ENCODE assay signal across 31 cellular contexts in genomic region chr2:164953279-164953678, GRCh38. TPM values are rescaled to one million over a fixed set of nuclear protein-coding genes. Genes with fewer than 3 reads are reported as not detected.
"Had no signal": no experiment of that assay in that cellular context is flagged by ENCODE, and none has a peak within 500 bp of the region (broad histone marks: within the 10 kb centered on the region; RNA-seq: fewer than 3 reads in every experiment).

No MANE protein-coding gene starts in this region.

- ATAC-seq: activated T-helper 17 cell treated with anti-CD3 and anti-CD28 coated beads, Interleukin-2, amount 50 U/mL, for 72 hours; T-cell had no signal

- H3K4me3 ChIP-seq: Peyer's patch had no signal

- H3K36me3 ChIP-seq: Peyer's patch had no signal

- H3K9me3 Mint-ChIP-seq: activated CD4-positive, alpha-beta memory T cell treated with anti-CD3 and anti-CD28 coated beads for 36 hours; activated CD4-positive, alpha-beta T cell treated with anti-CD3 and anti-CD28 coated beads, Interleukin-2, amount 10 ng/mL, durations not matched to agents 7 days and 5 days; activated naive CD4-positive, alpha-beta T cell treated with anti-CD3 and anti-CD28 coated beads for 36 hours; activated T-helper 17 cell treated with anti-CD3 and anti-CD28 coated beads, Interleukin-2, amount 50 U/mL, for 72 hours; central memory CD8-positive, alpha-beta T cell; T-cell had no signal

- H3K27ac Mint-ChIP-seq: activated CD4-positive, alpha-beta memory T cell treated with anti-CD3 and anti-CD28 coated beads for 36 hours; activated CD4-positive, alpha-beta T cell treated with anti-CD3 and anti-CD28 coated beads, Interleukin-2, amount 10 ng/mL, durations not matched to agents 7 days and 5 days; activated naive CD4-positive, alpha-beta T cell treated with anti-CD3 and anti-CD28 coated beads for 36 hours; activated naive CD8-positive, alpha-beta T cell; activated T-helper 17 cell treated with anti-CD3 and anti-CD28 coated beads, Interleukin-2, amount 50 U/mL, for 72 hours; T-cell had no signal

- H3K27me3 ChIP-seq: Peyer's patch had no signal

- H3K9me3 ChIP-seq: Peyer's patch had no signal

- H3K4me1 Mint-ChIP-seq: activated T-helper 17 cell treated with anti-CD3 and anti-CD28 coated beads, Interleukin-2, amount 50 U/mL, for 72 hours; brain; central memory CD8-positive, alpha-beta T cell had no signal

- H3K36me3 Mint-ChIP-seq: activated CD4-positive, alpha-beta memory T cell treated with anti-CD3 and anti-CD28 coated beads for 36 hours; activated naive CD8-positive, alpha-beta T cell; brain; T-cell had no signal

- H3K4me3 Mint-ChIP-seq: activated CD4-positive, alpha-beta memory T cell treated with anti-CD3 and anti-CD28 coated beads for 36 hours; activated CD4-positive, alpha-beta T cell treated with anti-CD3 and anti-CD28 coated beads, Interleukin-2, amount 10 ng/mL, durations not matched to agents 7 days and 5 days; activated naive CD4-positive, alpha-beta T cell treated with anti-CD3 and anti-CD28 coated beads for 36 hours; activated naive CD8-positive, alpha-beta T cell; activated T-helper 17 cell treated with anti-CD3 and anti-CD28 coated beads, Interleukin-2, amount 50 U/mL, for 72 hours; central memory CD8-positive, alpha-beta T cell; T-cell had no signal

- DNase-seq: activated CD4-positive, alpha-beta memory T cell treated with anti-CD3 and anti-CD28 coated beads for 36 hours; activated CD4-positive, alpha-beta T cell treated with anti-CD3 and anti-CD28 coated beads, Interleukin-2, amount 10 ng/mL, durations not matched to agents 7 days and 5 days; activated CD4-positive, CD25-positive, alpha-beta regulatory T cell; activated gamma-delta T cell; activated naive CD4-positive, alpha-beta T cell treated with anti-CD3 and anti-CD28 coated beads for 36 hours; activated T-cell treated with anti-CD3 and anti-CD28 coated beads for 4 hours; activated T-cell treated with anti-CD3 and anti-CD28 coated beads, Interleukin-2, amount 50 U/mL, for 48 hours; amygdala; NCI-H1092; NCI-H1417; NCI-H1930; NCI-H2107; NCI-H2171 treated with DMSO at 0.1 percent for 48 hours; NCI-H226; NCI-H526 treated with DMSO at 0.1 percent for 48 hours; Peyer's patch; Right ventricle myocardium superior; T-cell; T-helper 2 cell; T1000 had no signal

- H3K27me3 Mint-ChIP-seq: brain had no signal

- FAIRE-seq: astrocyte had no signal

- H3K27ac ChIP-seq: Peyer's patch, RWPE1 had no signal

RNA-seq across cellular contexts. Expression of gene SLC38A11, which starts 2.0 kb away (rescaled TPM):
- total RNA-seq: activated CD4-positive, alpha-beta memory T cell treated with anti-CD3 and anti-CD28 coated beads for 36 hours; activated CD4-positive, alpha-beta T cell treated with anti-CD3 and anti-CD28 coated beads, Interleukin-2, amount 10 ng/mL, durations not matched to agents 7 days and 5 days; activated CD8-positive, alpha-beta memory T cell treated with anti-CD3 and anti-CD28 coated beads for 36 hours; activated naive CD4-positive, alpha-beta T cell treated with anti-CD3 and anti-CD28 coated beads for 36 hours; activated T-helper 17 cell treated with anti-CD3 and anti-CD28 coated beads, Interleukin-2, amount 50 U/mL, for 72 hours; astrocyte; LHCN-M2; MCF 10A; NCI-H460; SK-MEL-5 had no signal
